1 cellular context compared by ENCODE assay signal in the genomic region with DNA sequence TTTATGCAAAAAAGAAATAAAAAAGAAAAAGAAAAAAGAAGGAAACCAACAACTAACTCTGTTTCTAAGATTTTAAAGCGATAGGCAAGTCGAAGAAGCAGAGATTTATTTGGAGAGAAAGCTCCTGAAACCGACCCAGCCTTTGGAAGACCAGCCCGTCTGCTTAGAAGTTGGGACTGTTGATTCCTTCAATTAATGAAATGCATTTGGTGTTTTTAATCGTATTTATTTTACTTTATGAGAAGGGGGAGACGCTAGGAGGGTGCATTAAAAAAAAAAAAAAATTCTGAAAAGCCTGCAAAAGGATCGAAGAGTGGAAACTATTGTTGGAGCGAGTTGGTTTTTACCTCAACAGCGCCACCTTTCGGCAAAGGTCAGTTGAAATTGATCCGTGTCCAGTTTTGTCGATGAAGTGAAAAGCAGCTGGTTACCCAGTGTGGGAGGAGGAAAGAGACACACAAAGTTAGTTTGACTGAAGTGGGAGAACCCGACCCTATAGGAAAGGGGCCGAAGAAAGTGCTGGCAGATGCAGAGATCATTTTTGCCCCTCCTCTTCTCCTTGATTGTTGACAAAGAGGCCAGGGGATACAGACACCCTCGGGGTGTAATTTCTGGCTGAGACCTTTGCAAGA.
A peak's percentile ranks its signal among the peaks of the same experiment; 100 is the strongest.
TF ChIP-seq lines count a peak whose summit lies in the region.

No MANE protein-coding gene starts in this region.

TF ChIP-seq in HepG2, 621 proteins besides CTCF, POLR2A, EP300 and RAD21 (continued from another document):
- TF ChIP-seq, protein P1, sequence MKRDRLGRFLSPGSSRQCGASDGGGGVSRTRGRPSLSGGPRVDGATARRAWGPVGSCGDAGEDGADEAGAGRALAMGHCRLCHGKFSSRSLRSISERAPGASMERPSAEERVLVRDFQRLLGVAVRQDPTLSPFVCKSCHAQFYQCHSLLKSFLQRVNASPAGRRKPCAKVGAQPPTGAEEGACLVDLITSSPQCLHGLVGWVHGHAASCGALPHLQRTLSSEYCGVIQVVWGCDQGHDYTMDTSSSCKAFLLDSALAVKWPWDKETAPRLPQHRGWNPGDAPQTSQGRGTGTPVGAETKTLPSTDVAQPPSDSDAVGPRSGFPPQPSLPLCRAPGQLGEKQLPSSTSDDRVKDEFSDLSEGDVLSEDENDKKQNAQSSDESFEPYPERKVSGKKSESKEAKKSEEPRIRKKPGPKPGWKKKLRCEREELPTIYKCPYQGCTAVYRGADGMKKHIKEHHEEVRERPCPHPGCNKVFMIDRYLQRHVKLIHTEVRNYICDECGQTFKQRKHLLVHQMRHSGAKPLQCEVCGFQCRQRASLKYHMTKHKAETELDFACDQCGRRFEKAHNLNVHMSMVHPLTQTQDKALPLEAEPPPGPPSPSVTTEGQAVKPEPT (CRISPR knock-in tag; IDR thresholded peaks at IDR 0.05; ENCODE audit: low read depth): no peak
- TF ChIP-seq ZNF230 (CRISPR knock-in tag; IDR thresholded peaks at IDR 0.05): no peak
- TF ChIP-seq NCOA5 (CRISPR knock-in tag; IDR thresholded peaks at IDR 0.05): no peak
- TF ChIP-seq, protein P2, sequence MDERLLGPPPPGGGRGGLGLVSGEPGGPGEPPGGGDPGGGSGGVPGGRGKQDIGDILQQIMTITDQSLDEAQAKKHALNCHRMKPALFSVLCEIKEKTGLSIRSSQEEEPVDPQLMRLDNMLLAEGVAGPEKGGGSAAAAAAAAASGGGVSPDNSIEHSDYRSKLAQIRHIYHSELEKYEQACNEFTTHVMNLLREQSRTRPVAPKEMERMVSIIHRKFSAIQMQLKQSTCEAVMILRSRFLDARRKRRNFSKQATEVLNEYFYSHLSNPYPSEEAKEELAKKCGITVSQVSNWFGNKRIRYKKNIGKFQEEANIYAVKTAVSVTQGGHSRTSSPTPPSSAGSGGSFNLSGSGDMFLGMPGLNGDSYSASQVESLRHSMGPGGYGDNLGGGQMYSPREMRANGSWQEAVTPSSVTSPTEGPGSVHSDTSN (CRISPR knock-in tag; IDR thresholded peaks at IDR 0.05): no peak
- TF ChIP-seq SMC3 (IDR thresholded peaks at IDR 0.05; ENCODE audit: low read length): peak; percentile 69
- TF ChIP-seq ZNF430 (CRISPR knock-in tag; IDR thresholded peaks at IDR 0.05): 0 out of 2 replicates have a peak, but pooled peaks have one; percentile 15
- peak; percentile 74 for TF ChIP-seq STAG1 (CRISPR knock-in tag; IDR thresholded peaks at IDR 0.05)
- no peak for TF ChIP-seq NR2F1 (CRISPR knock-in tag; IDR thresholded peaks at IDR 0.05)
- 0 out of 2 replicates have a peak, but pooled peaks have one; percentile 25 for TF ChIP-seq TOE1 (CRISPR knock-in tag; IDR thresholded peaks at IDR 0.05)
- no peak for TF ChIP-seq SRSF4 (IDR thresholded peaks at IDR 0.05; ENCODE audit: low read depth, low read length, poor library complexity, severe bottlenecking)
- TF ChIP-seq, protein P3, sequence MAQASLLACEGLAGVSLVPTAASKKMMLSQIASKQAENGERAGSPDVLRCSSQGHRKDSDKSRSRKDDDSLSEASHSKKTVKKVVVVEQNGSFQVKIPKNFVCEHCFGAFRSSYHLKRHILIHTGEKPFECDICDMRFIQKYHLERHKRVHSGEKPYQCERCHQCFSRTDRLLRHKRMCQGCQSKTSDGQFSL (CRISPR knock-in tag; IDR thresholded peaks at IDR 0.05): 0 out of 2 replicates have a peak, but pooled peaks have one; percentile 43
- peak; percentile 17; the same call in 1 of the 2 replicates for TF ChIP-seq HNF4A (CRISPR knock-in tag; IDR thresholded peaks at IDR 0.05)
